In genomic region chr5:127599321-127599720, GRCh38 we compare ENCODE assay signal across 17 cellular contexts. TPM values are rescaled to one million over a fixed set of nuclear protein-coding genes. Genes with fewer than 3 reads are reported as not detected.
DNase-seq lines count a peak whose midpoint lies in the region; ATAC-seq, FAIRE-seq and TF ChIP-seq lines count a peak whose summit lies in the region.
"Had no signal": no experiment of that assay in that cellular context is flagged by ENCODE, and none has a peak within 500 bp of the region (broad histone marks: within the 10 kb centered on the region; RNA-seq: fewer than 3 reads in every experiment).

No MANE protein-coding gene starts in this region.

- DNase-seq in Caki2 (ENCODE audit: low read depth): peak; percentile 5
- no peak for DNase-seq in bronchial epithelial cell (ENCODE audit: low read depth)
- DNase-seq in left kidney (ENCODE audit: low read depth, low spot score): peak; percentile 83
- no peak for DNase-seq in sciatic nerve (ENCODE audit: low spot score)
- no peak for DNase-seq in activated CD8-positive, alpha-beta memory T cell treated with anti-CD3 and anti-CD28 coated beads for 24 hours
- DNase-seq: 8988T; AML-193; Caco-2; CD8-positive, alpha-beta memory T cell; HFFc6 had no signal

- no peak overlapping the region for H3K4me3 ChIP-seq in bronchial epithelial cell (ENCODE audit: low read depth, low read length)
- H3K4me3 ChIP-seq: BLaER1, HAP-1, K562 had no signal

- peak; percentile 81 for FAIRE-seq in bronchial epithelial cell (lab: Jason Lieb, UNC)
- FAIRE-seq: H1, K562 had no signal

- ATAC-seq in sciatic nerve: peak; percentile 62
- no peak for ATAC-seq in HG03135 (IDR thresholded peaks at IDR 0.05; ENCODE audit: unreplicated experiment)
- no peak for ATAC-seq in GM21576 (IDR thresholded peaks at IDR 0.05; ENCODE audit: unreplicated experiment)
- ATAC-seq: K562 had no signal

- intact Hi-C loops in sciatic nerve (cut with DNase I): no loop called here

- TF ChIP-seq CTCF in bronchial epithelial cell (IDR thresholded peaks at IDR 0.05; ENCODE audit: insufficient read depth, low read length, severe bottlenecking): no peak

- H3K27me3 ChIP-seq in bronchial epithelial cell (ENCODE audit: control insufficient read depth, insufficient read depth, low read length): peaks cover 2% of the 10 kb centered on the region
- H3K27me3 ChIP-seq: BLaER1 had no signal

- H3K36me3 ChIP-seq in bronchial epithelial cell (ENCODE audit: control insufficient read depth, insufficient read depth, low read length): no peaks in the 10 kb centered on the region
- H3K36me3 ChIP-seq: BLaER1, HAP-1 had no signal

- in situ Hi-C loops in Caki2 (cut with HindIII; ENCODE audit: low pct_unique_long_range_greater_than_20kb, low sequenced_read_pairs): no loop called here

RNA-seq across cellular contexts. Expression of gene CTXN3, which starts 49.6 kb away (rescaled TPM):
- not detected in 2 replicates for total RNA-seq in Caki2 (2014; rRNA removed; shearing (Covaris generic); ENCODE audit: low replicate concordance)
- total RNA-seq in bronchial epithelial cell (not detected in 2 replicates), sciatic nerve (not detected)
- total RNA-seq: Caco-2; CD8-positive, alpha-beta memory T cell; Daoy; H1; HFFc6; K562 had no signal

Comparison
In these comparisons a context has a peak if more than half of its experiments do, and no peak if none do; other contexts are left out.
1. DNase-seq: peak in Caki2 (single experiment) and left kidney (single experiment); none in bronchial epithelial cell (single experiment), sciatic nerve (single experiment) and activated CD8-positive, alpha-beta memory T cell treated with anti-CD3 and anti-CD28 coated beads for 24 hours (single experiment).